9 cellular contexts compared by ENCODE assay signal in the genomic region with DNA sequence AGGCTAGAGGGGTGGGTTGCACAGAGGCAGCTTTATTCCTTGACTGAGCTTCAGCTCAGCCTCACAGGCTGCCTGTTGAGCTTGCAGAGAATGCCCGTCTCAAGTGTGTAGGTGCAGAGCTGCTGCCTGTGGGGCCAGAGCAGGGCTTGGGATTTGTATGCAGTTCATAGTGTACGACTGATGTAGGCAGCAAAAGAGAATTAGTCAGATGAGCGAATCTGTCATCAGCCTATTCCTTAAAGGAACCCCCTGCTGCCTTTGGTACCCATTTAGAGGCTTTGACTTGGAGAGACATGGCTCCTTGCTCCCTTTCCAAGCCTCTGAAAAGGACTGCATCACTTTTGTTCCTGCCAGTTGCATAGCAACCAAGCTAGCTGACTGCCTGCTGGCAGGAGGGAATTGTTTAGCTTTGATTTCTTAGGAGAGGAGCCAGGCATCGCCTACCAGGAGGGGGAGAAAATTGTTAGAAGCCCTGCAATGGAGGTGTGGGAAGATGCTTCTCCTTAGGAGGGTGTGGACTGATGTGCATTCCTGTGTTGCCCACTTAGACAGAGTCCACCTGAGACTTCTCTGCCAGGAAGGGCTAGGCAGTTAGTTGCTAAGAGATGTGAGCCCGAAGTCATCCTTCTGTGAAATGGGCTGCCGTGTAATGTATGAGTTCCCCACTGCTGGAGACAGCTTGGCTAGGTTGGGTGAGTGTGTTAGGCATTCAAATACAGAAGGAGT. TPM values are rescaled to one million over a fixed set of nuclear protein-coding genes. Genes with fewer than 3 reads are reported as not detected.
A peak's percentile ranks its signal among the peaks of the same experiment; 100 is the strongest.
DNase-seq lines count a peak whose midpoint lies in the region; ATAC-seq and TF ChIP-seq lines count a peak whose summit lies in the region.
"Had no signal": no experiment of that assay in that cellular context is flagged by ENCODE, and none has a peak within 500 bp of the region (broad histone marks: within the 10 kb centered on the region; RNA-seq: fewer than 3 reads in every experiment).

No MANE protein-coding gene starts in this region.

- H3K9ac ChIP-seq in SU-DHL-6 (ENCODE audit: low read length), result no peak overlapping the region

- peaks cover 5% of the 10 kb centered on the region for H3K9me3 Mint-ChIP-seq in glutamatergic neuron (ENCODE audit: unreplicated experiment)

- H3K4me3 Mint-ChIP-seq in glutamatergic neuron (ENCODE audit: unreplicated experiment), result peak overlapping the region; percentile 72

- H3K27ac Mint-ChIP-seq in glutamatergic neuron (ENCODE audit: unreplicated experiment), result peak overlapping the region; percentile 93

- H3K36me3 ChIP-seq in SU-DHL-6 (ENCODE audit: low read length), result no peaks in the 10 kb centered on the region

- H3K27me3 Mint-ChIP-seq in glutamatergic neuron (ENCODE audit: unreplicated experiment), result peaks cover 7% of the 10 kb centered on the region

- H3K9me2 ChIP-seq in SU-DHL-6 (replicated peaks; ENCODE audit: insufficient read depth, low read length), result no peaks in the 10 kb centered on the region

- H3K4me2 ChIP-seq in SU-DHL-6 (ENCODE audit: low read depth, low read length, poor library complexity, severe bottlenecking), result no peak overlapping the region

- no peaks in the 10 kb centered on the region for H4K20me1 ChIP-seq in SU-DHL-6 (ENCODE audit: low read depth, low read length)

- no peaks in the 10 kb centered on the region for H3K9me3 ChIP-seq in SU-DHL-6 (ENCODE audit: insufficient read depth, low read length)

- DNase-seq in DMS 273 (lab: John Stamatoyannopoulos, UW; ENCODE audit: unreplicated experiment) (peak; percentile 56), glutamatergic neuron (peak; percentile 21), retina (peak; percentile 61), HuH-7 (ENCODE audit: low spot score) (no peak), NCI-H2107 treated with DMSO at 0.1 percent for 48 hours (lab: John Stamatoyannopoulos, UW; ENCODE audit: unreplicated experiment) (no peak)
- DNase-seq: activated CD4-positive, CD25-positive, alpha-beta regulatory T cell treated with anti-CD3 and anti-CD28 coated beads, Interleukin-2, amount 50 U/mL, for 72 hours had no signal

- peaks cover 85% of the 10 kb centered on the region for H3K79me2 ChIP-seq in SU-DHL-6 (ENCODE audit: insufficient read depth, low read length)

- H3F3A ChIP-seq in SU-DHL-6 (ENCODE audit: insufficient read depth), result peaks cover 2% of the 10 kb centered on the region; the same call in 1 of the 2 replicates

- TF ChIP-seq CTCF in SU-DHL-6 (IDR thresholded peaks at IDR 0.05; ENCODE audit: insufficient read depth, low read length, poor library complexity, severe bottlenecking) (no peak), glutamatergic neuron (IDR thresholded peaks at IDR 0.05; ENCODE audit: partially characterized antibody, unreplicated experiment) (no peak)

- no peaks in the 10 kb centered on the region for H3K27me3 ChIP-seq in SU-DHL-6 (ENCODE audit: low read length)

- no peak overlapping the region for H3K4me3 ChIP-seq in SU-DHL-6 (ENCODE audit: insufficient read depth, low read length, poor library complexity, severe bottlenecking)

- no peak overlapping the region for H2AFZ ChIP-seq in SU-DHL-6 (ENCODE audit: low read depth, low read length, severe bottlenecking)

- H3K36me3 Mint-ChIP-seq in glutamatergic neuron (ENCODE audit: unreplicated experiment), result no peaks in the 10 kb centered on the region

- H3K4me1 Mint-ChIP-seq in glutamatergic neuron (ENCODE audit: low read depth, unreplicated experiment), result peaks cover 39% of the 10 kb centered on the region

- ATAC-seq in GM19035 (IDR thresholded peaks at IDR 0.05; ENCODE audit: unreplicated experiment), result no peak
- ATAC-seq in HG02623 (IDR thresholded peaks at IDR 0.05; ENCODE audit: unreplicated experiment), result no peak

- peak overlapping the region; percentile 27; the same call in 1 of the 2 replicates for H3K27ac ChIP-seq in SU-DHL-6 (ENCODE audit: low read depth, low read length)

RNA-seq across cellular contexts. Expression of gene ACO2, which starts 10.9 kb away (rescaled TPM):
- 114 TPM for total RNA-seq in glutamatergic neuron (ENCODE audit: unreplicated experiment)

RNA-seq across cellular contexts. Expression of gene PHF5A, which starts 11.3 kb away (rescaled TPM):
- 36.1 TPM for total RNA-seq in glutamatergic neuron (ENCODE audit: unreplicated experiment)

RNA-seq across cellular contexts. Expression of gene TOB2, which starts 33.2 kb away (rescaled TPM):
- 43.3 TPM for total RNA-seq in glutamatergic neuron (ENCODE audit: unreplicated experiment)

Comparison
In these comparisons a context has a peak if more than half of its experiments do, and no peak if none do; other contexts are left out.
1. DNase-seq: peak in DMS 273 (single experiment), glutamatergic neuron (single experiment) and retina (single experiment); none in HuH-7 (single experiment) and NCI-H2107 treated with DMSO at 0.1 percent for 48 hours (single experiment).